Comparison of ENCODE assay signal across 21 cellular contexts in the genomic region with DNA sequence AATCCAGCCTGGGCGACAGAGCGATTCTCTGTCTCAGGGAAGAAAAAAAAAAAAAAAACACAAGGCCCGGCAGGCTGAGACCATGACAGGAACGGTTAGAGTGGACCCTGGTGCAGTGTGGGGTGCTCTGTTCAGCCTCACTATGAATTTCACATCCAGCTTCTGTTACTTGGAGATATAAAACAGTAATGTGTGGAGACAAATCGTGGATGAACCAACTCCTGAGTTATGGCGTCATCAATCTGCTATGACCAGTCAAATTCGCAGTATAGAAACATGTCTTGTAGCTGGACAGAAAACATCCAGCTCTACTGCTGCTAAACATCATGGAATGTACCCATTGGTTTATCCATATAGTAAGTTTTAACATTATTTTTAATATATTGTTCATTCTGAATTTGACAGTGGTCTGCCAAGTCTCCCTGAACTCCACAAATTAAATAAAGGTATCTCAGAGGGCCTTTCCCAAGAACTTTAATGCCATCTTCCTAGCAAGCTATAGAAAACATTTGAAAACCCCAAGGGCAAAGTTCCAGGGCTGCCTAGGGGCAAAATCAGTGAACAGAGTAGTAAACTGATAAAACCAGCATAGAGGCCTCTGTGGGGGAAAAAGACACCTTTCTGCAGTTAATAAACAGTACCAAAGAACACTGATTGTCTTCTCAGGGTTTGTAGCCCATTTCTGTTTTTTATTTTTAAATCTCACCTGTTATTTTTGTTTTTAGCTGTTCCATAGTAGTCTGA.
DNase-seq lines count a peak whose midpoint lies in the region; ATAC-seq, FAIRE-seq and TF ChIP-seq lines count a peak whose summit lies in the region.
"Had no signal": no experiment of that assay in that cellular context is flagged by ENCODE, and none has a peak within 500 bp of the region (broad histone marks: within the 10 kb centered on the region; RNA-seq: fewer than 3 reads in every experiment).

No MANE protein-coding gene starts in this region.

- DNase-seq in GM12891 (ENCODE audit: insufficient read length, low spot score) (no peak), WERI-Rb-1 (no peak), memory B cell (ENCODE audit: low spot score in 2 of 2) (no peak), sigmoid colon (no peak), HT-29 (ENCODE audit: low spot score) (no peak), GF-D8 (lab: John Stamatoyannopoulos, UW) (no peak)
- DNase-seq: CD8-positive, alpha-beta T cell; HCEC 1CT; KG1; NCI-H1105 treated with DMSO at 0.1 percent for 48 hours; NCI-H1694 treated with DMSO at 0.1 percent for 48 hours; NCI-H2107; NCI-H510A; NCI-H748 treated with DMSO at 0.1 percent for 48 hours; NK-92 treated with Interleukin-12 subunit alpha and Interleukin-12 subunit beta, amount 100 ng/mL, for 24 hours; Right ventricle myocardium superior had no signal

- no peaks in the 10 kb centered on the region for H3K27me3 ChIP-seq in WERI-Rb-1 (ENCODE audit: insufficient read depth, low read depth, severe bottlenecking)
- H3K27me3 ChIP-seq in sigmoid colon = no peaks in the 10 kb centered on the region
- H3K27me3 ChIP-seq: BLaER1 treated with 17β-estradiol and CSF1 and Interleukin-3, amounts not matched to agents 10 nM and 100 nM had no signal

- TF ChIP-seq CTCF in WERI-Rb-1 (IDR thresholded peaks at IDR 0.05; ENCODE audit: low read depth, low read length) (no peak), sigmoid colon (IDR thresholded peaks at IDR 0.05) (no peak)

- H3K4me1 Mint-ChIP-seq in memory B cell = peaks cover 55% of the 10 kb centered on the region

- H3K9me3 ChIP-seq in WERI-Rb-1 (ENCODE audit: severe bottlenecking) = no peaks in the 10 kb centered on the region
- no peaks in the 10 kb centered on the region for H3K9me3 ChIP-seq in sigmoid colon

- H3K4me3 Mint-ChIP-seq in memory B cell = no peak overlapping the region
- H3K4me3 Mint-ChIP-seq: CD8-positive, alpha-beta T cell had no signal

- intact Hi-C loops in sigmoid colon (cut with DNase I) = no loop called here

- H3K27ac ChIP-seq in WERI-Rb-1 (peak overlapping the region; percentile 70), sigmoid colon (peak overlapping the region in 3 of 4 donors; percentile 20 to 73 (median 64))
- H3K27ac ChIP-seq: BLaER1 treated with 17β-estradiol and CSF1 and Interleukin-3, amounts not matched to agents 10 nM and 100 nM had no signal

- peaks cover 0 to 74% (median 59%) of the 10 kb centered on the region in 4 donors for H3K4me1 ChIP-seq in sigmoid colon

- peak overlapping the region; percentile 64 for H3K27ac Mint-ChIP-seq in memory B cell

- no peaks in the 10 kb centered on the region for H3K27me3 Mint-ChIP-seq in memory B cell

- H3K4me3 ChIP-seq in WERI-Rb-1 (ENCODE audit: low read depth, low read length) (no peak overlapping the region), sigmoid colon (no peak overlapping the region)
- H3K4me3 ChIP-seq: BLaER1 treated with 17β-estradiol and CSF1 and Interleukin-3, amounts not matched to agents 10 nM and 100 nM had no signal

- H3K36me3 Mint-ChIP-seq in memory B cell = no peaks in the 10 kb centered on the region

- peak in 1 of 4 donors; percentile 4 for TF ChIP-seq EP300 in sigmoid colon (IDR thresholded peaks at IDR 0.05)

- 95 to 97% methylated on average over 7 of the region's 7 CpGs for WGBS in sigmoid colon, 2 donors

- ATAC-seq in memory B cell (ENCODE audit: low read depth) = no peak
- no peak for ATAC-seq in GM21717 (IDR thresholded peaks at IDR 0.05; ENCODE audit: unreplicated experiment)
- no peak for ATAC-seq in HG03045 (IDR thresholded peaks at IDR 0.05; ENCODE audit: unreplicated experiment)
- ATAC-seq: CD8-positive, alpha-beta T cell had no signal

- no peaks in the 10 kb centered on the region for H3K9me3 Mint-ChIP-seq in memory B cell
- H3K9me3 Mint-ChIP-seq: CD8-positive, alpha-beta T cell had no signal

- FAIRE-seq in GM12891 (lab: Jason Lieb, UNC) = peak; percentile 20
- FAIRE-seq: D721Med, RCC 7860 had no signal

- peaks cover 5% of the 10 kb centered on the region for H3K36me3 ChIP-seq in WERI-Rb-1
- H3K36me3 ChIP-seq in sigmoid colon = no peaks in the 10 kb centered on the region

- TF ChIP-seq POLR2A in GM12891 (IDR thresholded peaks at IDR 0.05; ENCODE audit: low read depth, low read length) (no peak), sigmoid colon (IDR thresholded peaks at IDR 0.05) (no peak)

TF ChIP-seq in GM12891, 5 proteins besides CTCF, POLR2A, EP300 and RAD21:
- no peak for TF ChIP-seq TAF1 (IDR thresholded peaks at IDR 0.05; ENCODE audit: low read depth, low read length)
- no peak for TF ChIP-seq PAX5 (IDR thresholded peaks at IDR 0.05; ENCODE audit: insufficient read depth, low read length, severe bottlenecking)
- no peak for TF ChIP-seq SPI1 (IDR thresholded peaks at IDR 0.05; ENCODE audit: low read depth, low read length)
